In the genomic region with DNA sequence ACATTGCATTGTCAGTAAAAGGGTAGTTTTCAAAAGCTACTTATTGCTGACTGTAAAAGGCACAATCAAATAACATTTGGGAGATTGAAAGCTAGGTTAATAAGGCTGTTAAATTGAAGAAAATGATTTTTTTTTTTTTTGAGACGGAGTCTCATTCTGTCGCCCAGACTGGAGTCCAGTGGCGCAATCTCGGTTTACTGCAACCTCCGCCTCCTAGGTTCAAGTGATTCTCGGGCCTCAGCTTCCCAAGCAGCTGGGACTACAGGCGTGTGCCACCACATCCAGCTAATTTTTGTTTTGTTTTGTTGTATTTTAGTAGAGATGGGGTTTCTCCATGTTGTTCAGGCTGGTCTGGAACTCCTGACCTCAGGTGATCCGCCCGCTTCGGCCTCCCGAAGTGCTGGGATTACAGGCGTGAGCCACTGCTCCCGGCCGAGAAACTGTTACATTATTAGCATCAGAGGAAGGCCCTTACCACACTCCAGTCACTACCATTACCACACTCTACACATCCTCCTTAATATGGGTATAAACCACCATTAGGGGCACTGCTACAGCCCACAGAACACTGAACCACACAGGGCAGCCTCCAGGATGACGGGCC, we compare ENCODE assay signal across 8 cellular contexts. TPM values are rescaled to one million over a fixed set of nuclear protein-coding genes. Genes with fewer than 3 reads are reported as not detected.
DNase-seq lines count a peak whose midpoint lies in the region; ATAC-seq and TF ChIP-seq lines count a peak whose summit lies in the region.

No MANE protein-coding gene starts in this region.

- H2AFZ ChIP-seq in osteoblast (ENCODE audit: low read length) = peak overlapping the region; percentile 87

- H3K36me3 ChIP-seq in SJCRH30 = peaks cover 23% of the 10 kb centered on the region
- peaks cover 22% of the 10 kb centered on the region for H3K36me3 ChIP-seq in osteoblast (ENCODE audit: insufficient read depth, low read length)

- H3K4me2 ChIP-seq in osteoblast (ENCODE audit: insufficient read depth, low read length) = peak overlapping the region; percentile 90

- H3K4me3 ChIP-seq in SJCRH30 (peak overlapping the region; percentile 82), osteoblast (ENCODE audit: insufficient read depth, low read length) (peak overlapping the region; percentile 97)

- peak overlapping the region; percentile 87 for H3K27ac ChIP-seq in SJCRH30
- H3K27ac ChIP-seq in osteoblast (ENCODE audit: low read depth, low read length) = peak overlapping the region; percentile 96

- H3K4me1 ChIP-seq in SJCRH30 (peaks cover 5% of the 10 kb centered on the region; the same call in 1 of the 2 replicates), osteoblast (ENCODE audit: insufficient read depth, low read length) (peaks cover 18% of the 10 kb centered on the region)

- no peak for TF ChIP-seq CTCF in osteoblast (IDR thresholded peaks at IDR 0.05; ENCODE audit: extremely low read depth, low read depth, low read length)

- peaks cover 11% of the 10 kb centered on the region for H4K20me1 ChIP-seq in osteoblast (ENCODE audit: insufficient read depth, low read length)

- peak; percentile 86 for DNase-seq in NCI-H526 treated with DMSO at 0.1 percent for 48 hours (lab: John Stamatoyannopoulos, UW)
- no peak for DNase-seq in NCI-H526 (lab: John Stamatoyannopoulos, UW)
- peak in 1 of 2 experiments; percentile 36 for DNase-seq in SJCRH30
- no peak for DNase-seq in osteoblast (ENCODE audit: insufficient read length, low spot score, missing footprints)
- DNase-seq in glomerular visceral epithelial cell (ENCODE audit: extremely low spot score) = no peak

- H3K27me3 ChIP-seq in SJCRH30 (no peaks in the 10 kb centered on the region), osteoblast (ENCODE audit: insufficient read depth, low read length) (no peaks in the 10 kb centered on the region)

- ATAC-seq in HG02981 (IDR thresholded peaks at IDR 0.05; ENCODE audit: unreplicated experiment) = peak; percentile 19
- ATAC-seq in esophagus mucosa = peak; percentile 27
- ATAC-seq in GM21737 (IDR thresholded peaks at IDR 0.05; ENCODE audit: unreplicated experiment) = no peak

- peaks cover 48% of the 10 kb centered on the region for H3K79me2 ChIP-seq in osteoblast (ENCODE audit: insufficient read depth, low read length)

- no peaks in the 10 kb centered on the region for H3K9me3 ChIP-seq in SJCRH30 (replicated peaks)
- no peaks in the 10 kb centered on the region for H3K9me3 ChIP-seq in osteoblast (ENCODE audit: low read depth, low read length)

RNA-seq across cellular contexts. Expression of a gene that starts 1.0 kb away (rescaled TPM):
- total RNA-seq in SJCRH30 (2014; rRNA removed; shearing (Covaris generic)) = 130 and 131 TPM in 2 replicates
- total RNA-seq in esophagus mucosa (134 TPM), osteoblast (278 and 283 TPM in 2 replicates)

RNA-seq across cellular contexts. Expression of a gene that starts 45.7 kb away (rescaled TPM):
- 0.05 and 0.30 TPM in 2 replicates for total RNA-seq in SJCRH30 (2014; rRNA removed; shearing (Covaris generic))
- total RNA-seq in esophagus mucosa (not detected), osteoblast (0.29 and 0.36 TPM in 2 replicates)
